25 cellular contexts compared by ENCODE assay signal in genomic region chr9:33908749-33909148, GRCh38.
"Had no signal": no experiment of that assay in that cellular context is flagged by ENCODE, and none has a peak within 500 bp of the region (broad histone marks: within the 10 kb centered on the region; RNA-seq: fewer than 3 reads in every experiment).

No MANE protein-coding gene starts in this region.

- H3K27me3 Mint-ChIP-seq: activated CD4-positive, alpha-beta memory T cell treated with anti-CD3 and anti-CD28 coated beads, Interleukin-2, amount 10 ng/mL, durations not matched to agents 7 days and 5 days; activated CD4-positive, alpha-beta T cell treated with anti-CD3 and anti-CD28 coated beads, Interleukin-2, amount 10 ng/mL, durations not matched to agents 7 days and 5 days; central memory CD8-positive, alpha-beta T cell; dendritic cell treated with granulocyte-macrophage colony-stimulating factor and Interleukin-4, amounts not matched to agents 40 ng/mL and 50 ng/mL, for 4 days had no signal

- H3K27me3 ChIP-seq: brain microvascular endothelial cell, dorsolateral prefrontal cortex had no signal

- H3K27ac Mint-ChIP-seq: activated CD4-positive, alpha-beta memory T cell treated with anti-CD3 and anti-CD28 coated beads, Interleukin-2, amount 10 ng/mL, durations not matched to agents 7 days and 5 days; activated CD4-positive, alpha-beta T cell treated with anti-CD3 and anti-CD28 coated beads, Interleukin-2, amount 10 ng/mL, durations not matched to agents 7 days and 5 days; activated naive CD4-positive, alpha-beta T cell treated with anti-CD3 and anti-CD28 coated beads for 36 hours; activated T-helper 1 cell treated with anti-CD3 and anti-CD28 coated beads, Interleukin-12 subunit alpha, Interleukin-12 subunit beta, Interleukin-2, Interleukin-4 antibody, amounts not matched to agents 30 ng/mL and 10 ng/mL and 1 ng/mL, durations not matched to agents 14 hours and 24 hours and 36 hours; activated T-helper 2 cell treated with anti-CD3 and anti-CD28 coated beads, Interferon-gamma antibody, Interleukin-2, Interleukin-4, amounts not matched to agents 10 μg/mL and 5 μg/mL and 100 μg/mL, durations not matched to agents 14 hours and 24 hours and 36 hours; dendritic cell treated with granulocyte-macrophage colony-stimulating factor and Interleukin-4, amounts not matched to agents 40 ng/mL and 50 ng/mL, for 4 days; endodermal cell had no signal

- H3K4me3 Mint-ChIP-seq: activated CD4-positive, alpha-beta memory T cell treated with anti-CD3 and anti-CD28 coated beads, Interleukin-2, amount 10 ng/mL, durations not matched to agents 7 days and 5 days; activated CD4-positive, alpha-beta T cell treated with anti-CD3 and anti-CD28 coated beads, Interleukin-2, amount 10 ng/mL, durations not matched to agents 7 days and 5 days; activated naive CD4-positive, alpha-beta T cell treated with anti-CD3 and anti-CD28 coated beads for 36 hours; activated T-helper 1 cell treated with anti-CD3 and anti-CD28 coated beads, Interleukin-12 subunit alpha, Interleukin-12 subunit beta, Interleukin-2, Interleukin-4 antibody, amounts not matched to agents 30 ng/mL and 10 ng/mL and 1 ng/mL, durations not matched to agents 14 hours and 24 hours and 36 hours; central memory CD8-positive, alpha-beta T cell; dendritic cell treated with granulocyte-macrophage colony-stimulating factor and Interleukin-4, amounts not matched to agents 40 ng/mL and 50 ng/mL, for 4 days; endodermal cell; WTC11 had no signal

- DNase-seq: activated CD4-positive, alpha-beta memory T cell treated with anti-CD3 and anti-CD28 coated beads, Interleukin-2, amount 10 ng/mL, durations not matched to agents 7 days and 5 days; activated CD4-positive, alpha-beta T cell treated with anti-CD3 and anti-CD28 coated beads for 1 hour; activated CD4-positive, alpha-beta T cell treated with anti-CD3 and anti-CD28 coated beads for 4 hours; activated CD4-positive, alpha-beta T cell treated with anti-CD3 and anti-CD28 coated beads, Interleukin-2, amount 10 ng/mL, durations not matched to agents 7 days and 5 days; activated CD4-positive, alpha-beta T cell treated with anti-CD3 and anti-CD28 coated beads, Interleukin-2, amount 50 U/mL, for 4 hours; activated CD8-positive, alpha-beta memory T cell treated with anti-CD3 and anti-CD28 coated beads, Interleukin-2, amount 50 U/mL, for 48 hours; activated effector memory CD4-positive, alpha-beta T cell treated with anti-CD3 and anti-CD28 coated beads, Interleukin-2, amount 50 U/mL, for 16 hours; activated naive CD4-positive, alpha-beta T cell treated with anti-CD3 and anti-CD28 coated beads for 36 hours; activated T-cell treated with anti-CD3 and anti-CD28 coated beads for 4 hours; activated T-cell treated with anti-CD3 and anti-CD28 coated beads, Interleukin-2, amount 50 U/mL, for 48 hours; amniotic stem cell; anterior cingulate cortex; brain microvascular endothelial cell; dorsolateral prefrontal cortex; effector memory CD4-positive, alpha-beta T cell; endodermal cell; foreskin fibroblast; T-helper 2 cell had no signal

- H3K4me1 Mint-ChIP-seq: activated CD4-positive, alpha-beta memory T cell treated with anti-CD3 and anti-CD28 coated beads, Interleukin-2, amount 10 ng/mL, durations not matched to agents 7 days and 5 days had no signal

- H3K9me3 Mint-ChIP-seq: activated CD4-positive, alpha-beta memory T cell treated with anti-CD3 and anti-CD28 coated beads, Interleukin-2, amount 10 ng/mL, durations not matched to agents 7 days and 5 days; activated CD4-positive, alpha-beta T cell treated with anti-CD3 and anti-CD28 coated beads, Interleukin-2, amount 10 ng/mL, durations not matched to agents 7 days and 5 days; activated naive CD4-positive, alpha-beta T cell treated with anti-CD3 and anti-CD28 coated beads for 36 hours; activated naive CD4-positive, alpha-beta T cell treated with anti-CD3 and anti-CD28 coated beads, Interleukin-2, amount 50 U/mL, for 72 hours; activated T-helper 1 cell treated with anti-CD3 and anti-CD28 coated beads, Interleukin-12 subunit alpha, Interleukin-12 subunit beta, Interleukin-2, Interleukin-4 antibody, amounts not matched to agents 30 ng/mL and 10 ng/mL and 1 ng/mL, durations not matched to agents 14 hours and 24 hours and 36 hours; activated T-helper 2 cell treated with anti-CD3 and anti-CD28 coated beads, Interferon-gamma antibody, Interleukin-2, Interleukin-4, amounts not matched to agents 10 μg/mL and 5 μg/mL and 100 μg/mL, durations not matched to agents 14 hours and 24 hours and 36 hours; central memory CD8-positive, alpha-beta T cell; dendritic cell treated with granulocyte-macrophage colony-stimulating factor and Interleukin-4, amounts not matched to agents 40 ng/mL and 50 ng/mL, for 4 days; endodermal cell; WTC11 had no signal

- ATAC-seq: activated naive CD4-positive, alpha-beta T cell treated with anti-CD3 and anti-CD28 coated beads, Interleukin-2, amount 50 U/mL, for 72 hours had no signal

- H3K4me3 ChIP-seq: coronary artery, dorsolateral prefrontal cortex had no signal
